ENCODE assay signal across 8 cellular contexts in the genomic region with DNA sequence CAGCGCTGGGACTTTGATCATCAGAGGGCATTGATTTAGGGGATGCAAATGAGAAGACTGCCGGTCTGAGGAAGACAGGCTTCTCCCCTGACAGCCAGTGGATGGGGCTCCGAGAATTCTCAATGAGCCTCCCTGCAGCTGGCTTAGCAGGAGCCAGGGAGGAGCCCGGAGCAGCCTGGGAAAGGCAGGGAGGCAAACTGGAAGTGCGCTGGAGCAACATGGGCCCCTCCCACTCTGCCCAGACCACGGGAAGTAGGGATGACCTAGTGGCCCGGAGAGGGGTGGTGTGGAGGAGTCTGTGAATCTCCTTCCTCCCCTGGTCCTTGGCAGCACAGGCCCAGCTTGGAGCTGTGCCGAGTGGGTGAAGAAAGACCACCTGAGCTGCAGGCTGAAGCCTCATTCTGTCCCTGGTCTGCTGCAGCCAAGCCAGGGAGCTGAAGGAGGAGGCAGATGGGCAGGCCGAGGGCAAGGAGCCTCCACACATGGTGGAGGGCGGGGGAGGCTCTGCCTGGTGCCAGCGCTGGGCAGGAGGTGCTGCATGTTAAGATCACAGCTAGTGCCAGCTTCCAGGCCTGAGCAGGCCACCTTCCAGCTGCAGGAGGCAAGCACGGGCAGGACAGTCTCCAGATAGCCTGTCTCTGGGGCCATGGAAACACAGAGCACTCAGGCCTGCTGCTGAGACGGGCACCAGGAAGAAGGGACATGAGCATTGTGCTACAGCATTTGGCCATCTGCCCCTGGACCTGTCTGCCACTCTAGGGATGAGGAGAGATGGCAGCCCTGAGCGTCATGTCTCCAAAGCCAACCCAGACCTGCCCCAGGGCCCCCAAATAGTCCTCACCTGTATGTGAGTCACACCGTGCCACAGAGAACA.
DNase-seq lines count a peak whose midpoint lies in the region; ATAC-seq and TF ChIP-seq lines count a peak whose summit lies in the region.

No MANE protein-coding gene starts in this region.

- no peak for ATAC-seq in HG02870 (IDR thresholded peaks at IDR 0.05; ENCODE audit: unreplicated experiment)

- DNase-seq in HK-2 (ENCODE audit: unreplicated experiment) (peak; percentile 29), hepatic stellate cell (ENCODE audit: low spot score) (peak; percentile 74), NOMO-1 (lab: John Stamatoyannopoulos, UW; ENCODE audit: unreplicated experiment in 2 of 2) (no peak), GF-D8 (lab: John Stamatoyannopoulos, UW) (no peak)
- no peak for DNase-seq in activated naive CD4-positive, alpha-beta T cell treated with Interleukin-2 at 50 U/mL for 16 hours

- TF ChIP-seq CTCF in VCaP (conservative IDR thresholded peaks at IDR 0.05) = no peak

- H3K27ac ChIP-seq in VCaP (peak overlapping the region; percentile 60), skin epidermis (peak overlapping the region in 16 of 21 experiments; percentile 5 to 72 (median 40))

- H3K4me3 ChIP-seq in skin epidermis = no peak overlapping the region

Comparison
In these comparisons a context has a peak if more than half of its experiments do, and no peak if none do; other contexts are left out.
1. DNase-seq: peak in HK-2 (single experiment) and hepatic stellate cell (single experiment); none in activated naive CD4-positive, alpha-beta T cell treated with Interleukin-2 at 50 U/mL for 16 hours (single experiment), NOMO-1 (0 of 2) and GF-D8 (single experiment).